ENCODE assay signal across 1 cellular context in the genomic region with DNA sequence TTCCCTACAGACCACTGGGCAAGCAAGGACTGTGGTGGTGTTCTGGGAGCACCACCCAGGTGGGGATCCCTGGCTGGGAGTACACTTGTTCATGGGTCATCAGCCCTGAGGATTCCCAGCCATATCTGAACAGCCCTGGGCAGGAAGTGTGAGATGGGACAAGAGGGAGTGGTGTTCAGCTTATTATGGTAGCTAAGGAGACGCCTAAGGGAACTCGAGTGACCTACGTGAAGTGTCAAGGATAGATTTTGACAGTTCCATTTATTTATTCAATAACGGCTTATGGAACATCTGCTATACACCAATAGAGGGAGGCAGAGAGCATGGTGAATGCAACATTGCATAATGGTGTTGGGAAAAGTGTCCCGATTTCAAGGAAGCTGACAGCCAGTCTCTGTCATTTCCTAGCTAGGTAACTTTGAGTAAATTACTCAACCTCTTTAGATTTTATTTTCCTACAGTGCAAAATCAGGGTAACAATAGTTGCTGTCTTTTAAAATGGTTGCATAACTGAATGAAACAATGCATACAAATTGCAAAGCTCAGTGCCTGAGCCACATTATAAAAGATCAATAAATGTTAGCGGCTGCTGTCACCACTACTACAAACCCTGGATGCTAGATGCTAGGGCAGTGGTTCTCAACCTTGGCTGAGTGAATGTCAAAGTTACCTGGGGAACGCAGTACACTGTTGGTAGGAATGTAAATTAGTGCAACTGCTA.
TF ChIP-seq lines count a peak whose summit lies in the region.

No MANE protein-coding gene starts in this region.

TF ChIP-seq in HepG2, 621 proteins besides CTCF, POLR2A, EP300 and RAD21 (continued from another document and continues in another):
- TF ChIP-seq, protein P1, sequence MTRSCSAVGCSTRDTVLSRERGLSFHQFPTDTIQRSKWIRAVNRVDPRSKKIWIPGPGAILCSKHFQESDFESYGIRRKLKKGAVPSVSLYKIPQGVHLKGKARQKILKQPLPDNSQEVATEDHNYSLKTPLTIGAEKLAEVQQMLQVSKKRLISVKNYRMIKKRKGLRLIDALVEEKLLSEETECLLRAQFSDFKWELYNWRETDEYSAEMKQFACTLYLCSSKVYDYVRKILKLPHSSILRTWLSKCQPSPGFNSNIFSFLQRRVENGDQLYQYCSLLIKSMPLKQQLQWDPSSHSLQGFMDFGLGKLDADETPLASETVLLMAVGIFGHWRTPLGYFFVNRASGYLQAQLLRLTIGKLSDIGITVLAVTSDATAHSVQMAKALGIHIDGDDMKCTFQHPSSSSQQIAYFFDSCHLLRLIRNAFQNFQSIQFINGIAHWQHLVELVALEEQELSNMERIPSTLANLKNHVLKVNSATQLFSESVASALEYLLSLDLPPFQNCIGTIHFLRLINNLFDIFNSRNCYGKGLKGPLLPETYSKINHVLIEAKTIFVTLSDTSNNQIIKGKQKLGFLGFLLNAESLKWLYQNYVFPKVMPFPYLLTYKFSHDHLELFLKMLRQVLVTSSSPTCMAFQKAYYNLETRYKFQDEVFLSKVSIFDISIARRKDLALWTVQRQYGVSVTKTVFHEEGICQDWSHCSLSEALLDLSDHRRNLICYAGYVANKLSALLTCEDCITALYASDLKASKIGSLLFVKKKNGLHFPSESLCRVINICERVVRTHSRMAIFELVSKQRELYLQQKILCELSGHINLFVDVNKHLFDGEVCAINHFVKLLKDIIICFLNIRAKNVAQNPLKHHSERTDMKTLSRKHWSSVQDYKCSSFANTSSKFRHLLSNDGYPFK (CRISPR knock-in tag; IDR thresholded peaks at IDR 0.05; ENCODE audit: borderline replicate concordance), result no peak
- TF ChIP-seq ATRX (CRISPR knock-in tag; IDR thresholded peaks at IDR 0.05; ENCODE audit: borderline replicate concordance) (no peak), ZNF572 (CRISPR knock-in tag; IDR thresholded peaks at IDR 0.05) (no peak), ZNF567 (CRISPR knock-in tag; IDR thresholded peaks at IDR 0.05; ENCODE audit: borderline replicate concordance) (no peak), ZNF709 (CRISPR knock-in tag; IDR thresholded peaks at IDR 0.05) (no peak), POGZ (CRISPR knock-in tag; IDR thresholded peaks at IDR 0.05) (0 out of 2 replicates have a peak, but pooled peaks have one; percentile 10), ZNF143 (CRISPR knock-in tag; IDR thresholded peaks at IDR 0.05) (no peak), STAT6 (CRISPR knock-in tag; IDR thresholded peaks at IDR 0.05; ENCODE audit: borderline replicate concordance) (no peak), STAT5B (CRISPR knock-in tag; IDR thresholded peaks at IDR 0.05) (no peak), ZNF773 (CRISPR knock-in tag; IDR thresholded peaks at IDR 0.05; ENCODE audit: borderline replicate concordance) (no peak), ATF7-NPFF (CRISPR knock-in tag; IDR thresholded peaks at IDR 0.05; ENCODE audit: low read depth) (no peak), SRSF4 (IDR thresholded peaks at IDR 0.05; ENCODE audit: low read depth, low read length, poor library complexity, severe bottlenecking) (no peak), MNT (IDR thresholded peaks at IDR 0.05) (no peak), ZNF333 (CRISPR knock-in tag; IDR thresholded peaks at IDR 0.05; ENCODE audit: borderline replicate concordance) (no peak), MXD4 (CRISPR knock-in tag; IDR thresholded peaks at IDR 0.05) (no peak), ZNF878 (CRISPR knock-in tag; IDR thresholded peaks at IDR 0.05) (no peak), CEBPB (IDR thresholded peaks at IDR 0.05; ENCODE audit: borderline replicate concordance, low read depth, low read length) (peak; percentile 93), ZNF589 (CRISPR knock-in tag; conservative IDR thresholded peaks at IDR 0.05) (no peak), SMAD9 (CRISPR knock-in tag; IDR thresholded peaks at IDR 0.05) (no peak), MBNL3 (CRISPR knock-in tag; conservative IDR thresholded peaks at IDR 0.05) (no peak), ZKSCAN1 (IDR thresholded peaks at IDR 0.05; ENCODE audit: low read length) (no peak), ZMAT5 (CRISPR knock-in tag; IDR thresholded peaks at IDR 0.05; ENCODE audit: borderline replicate concordance, low read depth) (no peak), MYC (CRISPR knock-in tag; IDR thresholded peaks at IDR 0.05; ENCODE audit: borderline replicate concordance) (no peak), ZSCAN12 (CRISPR knock-in tag; IDR thresholded peaks at IDR 0.05) (no peak), EZH2 (conservative IDR thresholded peaks at IDR 0.05; ENCODE audit: low read depth, low read length) (no peak), MEIS2 (CRISPR knock-in tag; IDR thresholded peaks at IDR 0.05) (no peak), ZNF577 (CRISPR knock-in tag; IDR thresholded peaks at IDR 0.05; ENCODE audit: borderline replicate concordance, low read depth) (no peak), ASH2L (IDR thresholded peaks at IDR 0.05; ENCODE audit: insufficient read length, low read depth, low read length) (peak; percentile 19), KLF13 (CRISPR knock-in tag; IDR thresholded peaks at IDR 0.05) (no peak), RXRA (CRISPR knock-in tag; IDR thresholded peaks at IDR 0.05) (no peak), STAG1 (CRISPR knock-in tag; IDR thresholded peaks at IDR 0.05) (peak; percentile 77), YEATS4 (CRISPR knock-in tag; IDR thresholded peaks at IDR 0.05; ENCODE audit: borderline replicate concordance) (no peak), ZBTB25 (CRISPR knock-in tag; IDR thresholded peaks at IDR 0.05) (no peak), ZNF282 (IDR thresholded peaks at IDR 0.05; ENCODE audit: partially characterized antibody) (no peak), ZNF205 (CRISPR knock-in tag; IDR thresholded peaks at IDR 0.05) (no peak)
- TF ChIP-seq, protein P2, sequence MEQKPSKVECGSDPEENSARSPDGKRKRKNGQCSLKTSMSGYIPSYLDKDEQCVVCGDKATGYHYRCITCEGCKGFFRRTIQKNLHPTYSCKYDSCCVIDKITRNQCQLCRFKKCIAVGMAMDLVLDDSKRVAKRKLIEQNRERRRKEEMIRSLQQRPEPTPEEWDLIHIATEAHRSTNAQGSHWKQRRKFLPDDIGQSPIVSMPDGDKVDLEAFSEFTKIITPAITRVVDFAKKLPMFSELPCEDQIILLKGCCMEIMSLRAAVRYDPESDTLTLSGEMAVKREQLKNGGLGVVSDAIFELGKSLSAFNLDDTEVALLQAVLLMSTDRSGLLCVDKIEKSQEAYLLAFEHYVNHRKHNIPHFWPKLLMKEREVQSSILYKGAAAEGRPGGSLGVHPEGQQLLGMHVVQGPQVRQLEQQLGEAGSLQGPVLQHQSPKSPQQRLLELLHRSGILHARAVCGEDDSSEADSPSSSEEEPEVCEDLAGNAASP (CRISPR knock-in tag; IDR thresholded peaks at IDR 0.05; ENCODE audit: borderline replicate concordance), result no peak
- TF ChIP-seq, protein P3, sequence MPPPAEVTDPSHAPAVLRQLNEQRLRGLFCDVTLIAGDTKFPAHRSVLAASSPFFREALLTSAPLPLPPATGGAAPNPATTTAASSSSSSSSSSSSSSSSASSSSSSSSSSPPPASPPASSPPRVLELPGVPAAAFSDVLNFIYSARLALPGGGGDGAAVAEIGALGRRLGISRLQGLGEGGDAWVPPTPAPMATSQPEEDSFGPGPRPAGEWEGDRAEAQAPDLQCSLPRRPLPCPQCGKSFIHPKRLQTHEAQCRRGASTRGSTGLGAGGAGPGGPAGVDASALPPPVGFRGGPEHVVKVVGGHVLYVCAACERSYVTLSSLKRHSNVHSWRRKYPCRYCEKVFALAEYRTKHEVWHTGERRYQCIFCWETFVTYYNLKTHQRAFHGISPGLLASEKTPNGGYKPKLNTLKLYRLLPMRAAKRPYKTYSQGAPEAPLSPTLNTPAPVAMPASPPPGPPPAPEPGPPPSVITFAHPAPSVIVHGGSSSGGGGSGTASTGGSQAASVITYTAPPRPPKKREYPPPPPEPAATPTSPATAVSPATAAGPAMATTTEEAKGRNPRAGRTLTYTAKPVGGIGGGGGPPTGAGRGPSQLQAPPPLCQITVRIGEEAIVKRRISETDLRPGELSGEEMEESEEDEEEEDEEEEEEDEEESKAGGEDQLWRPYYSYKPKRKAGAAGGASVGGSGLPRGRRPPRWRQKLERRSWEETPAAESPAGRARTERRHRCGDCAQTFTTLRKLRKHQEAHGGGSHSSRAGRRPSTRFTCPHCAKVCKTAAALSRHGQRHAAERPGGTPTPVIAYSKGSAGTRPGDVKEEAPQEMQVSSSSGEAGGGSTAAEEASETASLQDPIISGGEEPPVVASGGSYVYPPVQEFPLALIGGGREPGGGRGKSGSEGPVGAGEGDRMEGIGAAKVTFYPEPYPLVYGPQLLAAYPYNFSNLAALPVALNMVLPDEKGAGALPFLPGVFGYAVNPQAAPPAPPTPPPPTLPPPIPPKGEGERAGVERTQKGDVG (CRISPR knock-in tag; IDR thresholded peaks at IDR 0.05; ENCODE audit: borderline replicate concordance), result no peak
- TF ChIP-seq, protein P4, sequence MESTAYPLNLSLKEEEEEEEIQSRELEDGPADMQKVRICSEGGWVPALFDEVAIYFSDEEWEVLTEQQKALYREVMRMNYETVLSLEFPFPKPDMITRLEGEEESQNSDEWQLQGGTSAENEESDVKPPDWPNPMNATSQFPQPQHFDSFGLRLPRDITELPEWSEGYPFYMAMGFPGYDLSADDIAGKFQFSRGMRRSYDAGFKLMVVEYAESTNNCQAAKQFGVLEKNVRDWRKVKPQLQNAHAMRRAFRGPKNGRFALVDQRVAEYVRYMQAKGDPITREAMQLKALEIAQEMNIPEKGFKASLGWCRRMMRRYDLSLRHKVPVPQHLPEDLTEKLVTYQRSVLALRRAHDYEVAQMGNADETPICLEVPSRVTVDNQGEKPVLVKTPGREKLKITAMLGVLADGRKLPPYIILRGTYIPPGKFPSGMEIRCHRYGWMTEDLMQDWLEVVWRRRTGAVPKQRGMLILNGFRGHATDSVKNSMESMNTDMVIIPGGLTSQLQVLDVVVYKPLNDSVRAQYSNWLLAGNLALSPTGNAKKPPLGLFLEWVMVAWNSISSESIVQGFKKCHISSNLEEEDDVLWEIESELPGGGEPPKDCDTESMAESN (CRISPR knock-in tag; conservative IDR thresholded peaks at IDR 0.05), result no peak
- TF ChIP-seq, protein P5, sequence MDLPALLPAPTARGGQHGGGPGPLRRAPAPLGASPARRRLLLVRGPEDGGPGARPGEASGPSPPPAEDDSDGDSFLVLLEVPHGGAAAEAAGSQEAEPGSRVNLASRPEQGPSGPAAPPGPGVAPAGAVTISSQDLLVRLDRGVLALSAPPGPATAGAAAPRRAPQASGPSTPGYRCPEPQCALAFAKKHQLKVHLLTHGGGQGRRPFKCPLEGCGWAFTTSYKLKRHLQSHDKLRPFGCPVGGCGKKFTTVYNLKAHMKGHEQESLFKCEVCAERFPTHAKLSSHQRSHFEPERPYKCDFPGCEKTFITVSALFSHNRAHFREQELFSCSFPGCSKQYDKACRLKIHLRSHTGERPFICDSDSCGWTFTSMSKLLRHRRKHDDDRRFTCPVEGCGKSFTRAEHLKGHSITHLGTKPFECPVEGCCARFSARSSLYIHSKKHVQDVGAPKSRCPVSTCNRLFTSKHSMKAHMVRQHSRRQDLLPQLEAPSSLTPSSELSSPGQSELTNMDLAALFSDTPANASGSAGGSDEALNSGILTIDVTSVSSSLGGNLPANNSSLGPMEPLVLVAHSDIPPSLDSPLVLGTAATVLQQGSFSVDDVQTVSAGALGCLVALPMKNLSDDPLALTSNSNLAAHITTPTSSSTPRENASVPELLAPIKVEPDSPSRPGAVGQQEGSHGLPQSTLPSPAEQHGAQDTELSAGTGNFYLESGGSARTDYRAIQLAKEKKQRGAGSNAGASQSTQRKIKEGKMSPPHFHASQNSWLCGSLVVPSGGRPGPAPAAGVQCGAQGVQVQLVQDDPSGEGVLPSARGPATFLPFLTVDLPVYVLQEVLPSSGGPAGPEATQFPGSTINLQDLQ (CRISPR knock-in tag; IDR thresholded peaks at IDR 0.05), result no peak
- TF ChIP-seq, protein P6, sequence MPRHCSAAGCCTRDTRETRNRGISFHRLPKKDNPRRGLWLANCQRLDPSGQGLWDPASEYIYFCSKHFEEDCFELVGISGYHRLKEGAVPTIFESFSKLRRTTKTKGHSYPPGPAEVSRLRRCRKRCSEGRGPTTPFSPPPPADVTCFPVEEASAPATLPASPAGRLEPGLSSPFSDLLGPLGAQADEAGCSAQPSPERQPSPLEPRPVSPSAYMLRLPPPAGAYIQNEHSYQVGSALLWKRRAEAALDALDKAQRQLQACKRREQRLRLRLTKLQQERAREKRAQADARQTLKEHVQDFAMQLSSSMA (CRISPR knock-in tag; IDR thresholded peaks at IDR 0.05), result no peak
